34 cellular contexts compared by ENCODE assay signal in the genomic region with DNA sequence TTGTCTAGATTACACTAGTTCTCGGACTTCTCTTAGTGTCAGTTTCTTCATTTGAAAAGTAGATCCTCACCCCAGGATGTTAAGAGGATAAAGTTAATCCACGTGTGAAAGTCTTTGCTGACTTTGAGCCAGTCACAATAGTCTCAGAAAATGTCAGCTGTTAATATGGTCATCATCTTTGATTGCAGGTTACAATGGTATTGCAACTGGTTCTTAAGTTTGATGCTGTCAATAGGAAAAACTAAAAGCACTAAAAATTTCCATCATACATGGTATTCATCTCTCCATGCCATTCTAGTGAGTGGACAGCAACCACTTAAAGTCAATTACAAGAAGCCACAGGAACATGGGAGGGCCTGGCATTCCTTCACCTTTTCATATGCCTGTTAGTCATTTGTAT.
"Had no signal": no experiment of that assay in that cellular context is flagged by ENCODE, and none has a peak within 500 bp of the region (broad histone marks: within the 10 kb centered on the region; RNA-seq: fewer than 3 reads in every experiment).

No MANE protein-coding gene starts in this region.

- H3K4me1 ChIP-seq: adrenal gland, colonic mucosa, foreskin keratinocyte, gastrocnemius medialis, heart left ventricle had no signal

- H3K9me3 ChIP-seq: adrenal gland, colonic mucosa, gastrocnemius medialis had no signal

- H3K27me3 Mint-ChIP-seq: activated B cell treated with CpG ODN at 0.5 μM for 24 hours; activated naive CD8-positive, alpha-beta T cell treated with anti-CD3 and anti-CD28 coated beads, Interleukin-2, amount 50 U/mL, for 24 hours; activated T-helper 17 cell treated with anti-CD3 and anti-CD28 coated beads, Interleukin-2, amount 50 U/mL, for 72 hours had no signal

- H3K27me3 ChIP-seq: adrenal gland, cardiac muscle cell, colonic mucosa, foreskin keratinocyte, gastrocnemius medialis, heart left ventricle had no signal

- H3K9me3 Mint-ChIP-seq: activated CD8-positive, alpha-beta T cell treated with anti-CD3 and anti-CD28 coated beads for 36 hours had no signal

- H3K27ac ChIP-seq: adrenal gland, cardiac muscle cell, colonic mucosa, foreskin keratinocyte, gastrocnemius medialis, heart left ventricle, WERI-Rb-1 had no signal

- H3K4me1 Mint-ChIP-seq: activated B cell treated with CpG ODN at 0.5 μM for 24 hours; activated naive CD8-positive, alpha-beta T cell treated with anti-CD3 and anti-CD28 coated beads for 36 hours; activated naive CD8-positive, alpha-beta T cell treated with anti-CD3 and anti-CD28 coated beads, Interleukin-2, amount 50 U/mL, for 24 hours; activated T-helper 17 cell treated with anti-CD3 and anti-CD28 coated beads, Interleukin-2, amount 50 U/mL, for 72 hours; brain; T-helper 17 cell had no signal

- DNase-seq: activated B cell treated with CpG ODN at 0.5 μM for 24 hours; activated CD4-positive, alpha-beta T cell treated with anti-CD3 and anti-CD28 coated beads for 48 hours; activated CD4-positive, alpha-beta T cell treated with anti-CD3 and anti-CD28 coated beads, Interleukin-2, amount 50 U/mL, for 1 hour; activated CD4-positive, alpha-beta T cell treated with anti-CD3 and anti-CD28 coated beads, Interleukin-2, amount 50 U/mL, for 48 hours; activated CD8-positive, alpha-beta memory T cell treated with anti-CD3 and anti-CD28 coated beads for 24 hours; activated CD8-positive, alpha-beta T cell treated with anti-CD3 and anti-CD28 coated beads for 36 hours; activated effector memory CD4-positive, alpha-beta T cell treated with Interleukin-2 at 50 U/mL for 16 hours; activated gamma-delta T cell treated with Interleukin-2 at 50 U/mL for 16 hours; activated naive CD4-positive, alpha-beta T cell treated with anti-CD3 and anti-CD28 coated beads, Interleukin-2, amount 50 U/mL, for 16 hours; activated naive CD4-positive, alpha-beta T cell treated with Interleukin-2 at 50 U/mL for 16 hours; activated naive CD8-positive, alpha-beta T cell treated with anti-CD3 and anti-CD28 coated beads for 36 hours; activated naive CD8-positive, alpha-beta T cell treated with anti-CD3 and anti-CD28 coated beads, Interleukin-2, amount 50 U/mL, for 24 hours; activated T-cell treated with anti-CD3 and anti-CD28 coated beads, Interleukin-2, amount 50 U/mL, for 4 hours; adrenal gland; amygdala; aorta; central memory CD4-positive, alpha-beta T cell; cerebellar nuclear complex; colonic mucosa; effector CD8-positive, alpha-beta T cell; gastrocnemius medialis; glutamatergic neuron; heart left ventricle; T-helper 1 cell; T-helper 17 cell; T1000; WERI-Rb-1 had no signal

- H3K27ac Mint-ChIP-seq: activated B cell treated with CpG ODN at 0.5 μM for 24 hours; activated CD8-positive, alpha-beta T cell treated with anti-CD3 and anti-CD28 coated beads for 36 hours; activated naive CD8-positive, alpha-beta T cell treated with anti-CD3 and anti-CD28 coated beads for 36 hours; activated naive CD8-positive, alpha-beta T cell treated with anti-CD3 and anti-CD28 coated beads, Interleukin-2, amount 50 U/mL, for 24 hours; activated T-helper 17 cell treated with anti-CD3 and anti-CD28 coated beads, Interleukin-2, amount 50 U/mL, for 72 hours; brain; T-helper 17 cell; T-helper 2 cell treated with Interferon-gamma antibody and Interleukin-4, amounts not matched to agents 5 μg/mL and 100 μg/mL, for 36 hours had no signal

- H3K36me3 Mint-ChIP-seq: activated naive CD8-positive, alpha-beta T cell treated with anti-CD3 and anti-CD28 coated beads for 36 hours; brain had no signal

- H3K36me3 ChIP-seq: adrenal gland, colonic mucosa, gastrocnemius medialis, heart left ventricle had no signal

- H3K4me3 ChIP-seq: adrenal gland, cardiac muscle cell, colonic mucosa, gastrocnemius medialis, heart left ventricle had no signal

- H3K4me3 Mint-ChIP-seq: activated B cell treated with CpG ODN at 0.5 μM for 24 hours; activated CD8-positive, alpha-beta T cell treated with anti-CD3 and anti-CD28 coated beads for 36 hours; activated naive CD8-positive, alpha-beta T cell treated with anti-CD3 and anti-CD28 coated beads for 36 hours; activated naive CD8-positive, alpha-beta T cell treated with anti-CD3 and anti-CD28 coated beads, Interleukin-2, amount 50 U/mL, for 24 hours; activated T-cell treated with anti-CD3 and anti-CD28 coated beads, Interleukin-2, amount 50 U/mL, for 4 hours; activated T-helper 17 cell treated with anti-CD3 and anti-CD28 coated beads, Interleukin-2, amount 50 U/mL, for 72 hours; brain; T-helper 17 cell; T-helper 2 cell treated with Interferon-gamma antibody and Interleukin-4, amounts not matched to agents 5 μg/mL and 100 μg/mL, for 36 hours had no signal

- ATAC-seq: activated CD4-positive, CD25-positive, alpha-beta regulatory T cell treated with anti-CD3 and anti-CD28 coated beads, Interleukin-2, amount 50 U/mL, for 24 hours; activated CD8-positive, alpha-beta T cell treated with anti-CD3 and anti-CD28 coated beads for 36 hours; activated naive CD8-positive, alpha-beta T cell treated with anti-CD3 and anti-CD28 coated beads, Interleukin-2, amount 50 U/mL, for 24 hours; activated T-cell treated with anti-CD3 and anti-CD28 coated beads, Interleukin-2, amount 50 U/mL, for 4 hours; activated T-helper 17 cell treated with anti-CD3 and anti-CD28 coated beads, Interleukin-2, amount 50 U/mL, for 72 hours; esophagus mucosa; foreskin keratinocyte; gastrocnemius medialis; heart left ventricle; T-helper 17 cell had no signal
